In the genomic region with DNA sequence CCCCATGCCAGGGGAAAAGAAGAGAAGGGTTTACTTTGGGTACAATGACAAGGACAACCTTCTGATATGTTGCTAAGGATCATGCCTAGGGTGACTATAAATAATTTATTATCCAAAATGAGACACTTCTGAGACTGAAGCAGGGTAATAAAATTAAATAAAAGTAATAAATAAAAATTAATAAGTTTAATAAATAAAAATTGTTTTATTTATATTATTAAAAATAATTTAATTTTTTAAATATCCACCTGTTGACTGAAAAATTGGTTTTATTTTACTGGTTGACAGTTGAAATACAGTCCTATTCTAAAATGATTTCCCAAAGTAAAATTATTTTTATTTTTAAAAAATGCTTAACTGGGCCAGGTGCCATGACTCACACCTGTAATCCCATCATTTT, we compare ENCODE assay signal across 8 cellular contexts.
"Had no signal": no experiment of that assay in that cellular context is flagged by ENCODE, and none has a peak within 500 bp of the region (broad histone marks: within the 10 kb centered on the region; RNA-seq: fewer than 3 reads in every experiment).

No MANE protein-coding gene starts in this region.

- ATAC-seq: HepG2, K562 had no signal

- DNase-seq: IMR-90, KBM-7, KG1 had no signal

- H3K4me3 Mint-ChIP-seq: IgD-negative memory B cell had no signal

- H3K9me3 Mint-ChIP-seq: IgD-negative memory B cell had no signal

- H3K27me3 Mint-ChIP-seq: IgD-negative memory B cell had no signal

- FAIRE-seq: HepG2, HTR-8/SVneo, K562 had no signal

- H3K27ac Mint-ChIP-seq: IgD-negative memory B cell had no signal

- H3K27ac ChIP-seq: HL-60 had no signal

- H3K4me1 Mint-ChIP-seq: IgD-negative memory B cell had no signal

- H3K4me3 ChIP-seq: K562 had no signal
